1 cellular context compared by ENCODE assay signal in the genomic region with DNA sequence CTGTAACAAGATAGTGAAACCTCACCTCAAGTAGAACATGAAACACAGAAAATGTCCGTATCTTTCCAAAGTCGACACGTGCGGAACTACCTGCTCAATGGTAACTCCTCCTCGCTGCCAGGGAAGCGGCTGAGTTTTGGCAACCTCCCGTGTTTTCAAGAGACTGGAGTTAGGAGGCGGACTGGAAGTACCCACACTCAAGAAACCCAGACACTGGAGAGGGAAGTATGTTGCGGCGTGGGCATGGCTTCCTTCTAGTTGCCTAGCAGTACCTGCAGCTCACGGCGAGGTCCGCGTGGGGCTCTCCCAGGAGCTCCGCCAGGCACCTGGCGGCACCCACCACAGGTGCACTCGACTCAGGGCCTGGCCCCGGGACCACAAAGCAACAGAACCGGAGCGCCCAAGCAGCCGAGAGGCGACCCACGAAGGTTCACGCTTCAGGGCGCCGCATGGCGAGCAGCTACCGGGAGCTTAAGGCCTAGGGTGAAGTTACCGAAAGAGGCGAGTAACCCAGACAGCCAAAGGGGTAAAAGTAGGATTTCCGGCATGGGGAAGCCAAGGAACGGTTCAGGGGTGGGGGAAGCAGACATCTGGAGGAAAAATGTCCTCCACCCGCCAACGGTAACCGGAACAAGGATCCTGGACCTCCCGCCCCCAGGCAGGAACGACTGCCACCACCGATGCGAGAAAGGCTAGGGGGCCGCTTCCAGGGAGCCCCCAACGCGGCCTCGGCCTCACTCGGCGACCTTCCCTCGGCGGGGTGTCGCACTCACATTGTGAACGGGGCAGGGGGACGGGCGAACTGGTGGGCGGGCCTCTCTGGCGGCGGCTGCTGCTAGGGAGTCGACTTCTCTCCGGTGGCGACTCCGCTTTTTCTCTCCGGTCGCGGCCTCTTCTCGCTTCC.
A peak's percentile ranks its signal among the peaks of the same experiment; 100 is the strongest.
TF ChIP-seq lines count a peak whose summit lies in the region.

No MANE protein-coding gene starts in this region.

TF ChIP-seq in HEK293, 187 proteins besides CTCF, POLR2A, EP300 and RAD21 (continued from another document and continues in another):
- TF ChIP-seq, protein P1, sequence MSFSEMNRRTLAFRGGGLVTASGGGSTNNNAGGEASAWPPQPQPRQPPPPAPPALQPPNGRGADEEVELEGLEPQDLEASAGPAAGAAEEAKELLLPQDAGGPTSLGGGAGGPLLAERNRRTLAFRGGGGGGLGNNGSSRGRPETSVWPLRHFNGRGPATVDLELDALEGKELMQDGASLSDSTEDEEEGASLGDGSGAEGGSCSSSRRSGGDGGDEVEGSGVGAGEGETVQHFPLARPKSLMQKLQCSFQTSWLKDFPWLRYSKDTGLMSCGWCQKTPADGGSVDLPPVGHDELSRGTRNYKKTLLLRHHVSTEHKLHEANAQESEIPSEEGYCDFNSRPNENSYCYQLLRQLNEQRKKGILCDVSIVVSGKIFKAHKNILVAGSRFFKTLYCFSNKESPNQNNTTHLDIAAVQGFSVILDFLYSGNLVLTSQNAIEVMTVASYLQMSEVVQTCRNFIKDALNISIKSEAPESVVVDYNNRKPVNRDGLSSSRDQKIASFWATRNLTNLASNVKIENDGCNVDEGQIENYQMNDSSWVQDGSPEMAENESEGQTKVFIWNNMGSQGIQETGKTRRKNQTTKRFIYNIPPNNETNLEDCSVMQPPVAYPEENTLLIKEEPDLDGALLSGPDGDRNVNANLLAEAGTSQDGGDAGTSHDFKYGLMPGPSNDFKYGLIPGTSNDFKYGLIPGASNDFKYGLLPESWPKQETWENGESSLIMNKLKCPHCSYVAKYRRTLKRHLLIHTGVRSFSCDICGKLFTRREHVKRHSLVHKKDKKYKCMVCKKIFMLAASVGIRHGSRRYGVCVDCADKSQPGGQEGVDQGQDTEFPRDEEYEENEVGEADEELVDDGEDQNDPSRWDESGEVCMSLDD (tag by site-specific recombination; IDR thresholded peaks at IDR 0.05): peak; percentile 77; the same call in 1 of the 2 replicates
- TF ChIP-seq ZNF350 (tag by site-specific recombination; IDR thresholded peaks at IDR 0.05): no peak
- no peak for TF ChIP-seq ZBTB20 (tag by site-specific recombination; IDR thresholded peaks at IDR 0.05)
- TF ChIP-seq GLI4 (tag by site-specific recombination; IDR thresholded peaks at IDR 0.05): no peak; the same call in 1 of the 2 replicates
- TF ChIP-seq, protein P2, sequence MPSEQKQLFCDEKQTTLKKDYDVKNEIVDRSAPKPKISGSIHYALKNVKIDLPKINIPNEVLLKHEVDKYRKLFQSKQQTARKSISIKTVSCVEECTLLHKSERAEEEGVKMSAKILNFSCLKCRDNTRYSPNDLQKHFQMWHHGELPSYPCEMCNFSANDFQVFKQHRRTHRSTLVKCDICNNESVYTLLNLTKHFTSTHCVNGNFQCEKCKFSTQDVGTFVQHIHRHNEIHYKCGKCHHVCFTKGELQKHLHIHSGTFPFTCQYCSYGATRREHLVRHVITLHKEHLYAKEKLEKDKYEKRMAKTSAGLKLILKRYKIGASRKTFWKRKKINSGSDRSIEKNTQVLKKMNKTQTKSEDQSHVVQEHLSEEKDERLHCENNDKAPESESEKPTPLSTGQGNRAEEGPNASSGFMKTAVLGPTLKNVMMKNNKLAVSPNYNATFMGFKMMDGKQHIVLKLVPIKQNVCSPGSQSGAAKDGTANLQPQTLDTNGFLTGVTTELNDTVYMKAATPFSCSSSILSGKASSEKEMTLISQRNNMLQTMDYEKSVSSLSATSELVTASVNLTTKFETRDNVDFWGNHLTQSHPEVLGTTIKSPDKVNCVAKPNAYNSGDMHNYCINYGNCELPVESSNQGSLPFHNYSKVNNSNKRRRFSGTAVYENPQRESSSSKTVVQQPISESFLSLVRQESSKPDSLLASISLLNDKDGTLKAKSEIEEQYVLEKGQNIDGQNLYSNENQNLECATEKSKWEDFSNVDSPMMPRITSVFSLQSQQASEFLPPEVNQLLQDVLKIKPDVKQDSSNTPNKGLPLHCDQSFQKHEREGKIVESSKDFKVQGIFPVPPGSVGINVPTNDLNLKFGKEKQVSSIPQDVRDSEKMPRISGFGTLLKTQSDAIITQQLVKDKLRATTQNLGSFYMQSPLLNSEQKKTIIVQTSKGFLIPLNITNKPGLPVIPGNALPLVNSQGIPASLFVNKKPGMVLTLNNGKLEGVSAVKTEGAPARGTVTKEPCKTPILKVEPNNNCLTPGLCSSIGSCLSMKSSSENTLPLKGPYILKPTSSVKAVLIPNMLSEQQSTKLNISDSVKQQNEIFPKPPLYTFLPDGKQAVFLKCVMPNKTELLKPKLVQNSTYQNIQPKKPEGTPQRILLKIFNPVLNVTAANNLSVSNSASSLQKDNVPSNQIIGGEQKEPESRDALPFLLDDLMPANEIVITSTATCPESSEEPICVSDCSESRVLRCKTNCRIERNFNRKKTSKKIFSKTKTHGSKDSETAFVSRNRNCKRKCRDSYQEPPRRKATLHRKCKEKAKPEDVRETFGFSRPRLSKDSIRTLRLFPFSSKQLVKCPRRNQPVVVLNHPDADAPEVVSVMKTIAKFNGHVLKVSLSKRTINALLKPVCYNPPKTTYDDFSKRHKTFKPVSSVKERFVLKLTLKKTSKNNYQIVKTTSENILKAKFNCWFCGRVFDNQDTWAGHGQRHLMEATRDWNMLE (tag by site-specific recombination; conservative IDR thresholded peaks at IDR 0.05; ENCODE audit: low read depth): no peak
- TF ChIP-seq ZNF48 (tag by site-specific recombination; IDR thresholded peaks at IDR 0.05): no peak
- peak; percentile 17 for TF ChIP-seq KLF16 (tag by site-specific recombination; IDR thresholded peaks at IDR 0.05)
- TF ChIP-seq ZNF157 (tag by site-specific recombination; IDR thresholded peaks at IDR 0.05): no peak
- no peak for TF ChIP-seq ZNF670 (tag by site-specific recombination; IDR thresholded peaks at IDR 0.05; ENCODE audit: low read depth)
- TF ChIP-seq ZNF791 (tag by site-specific recombination; IDR thresholded peaks at IDR 0.05): no peak
- TF ChIP-seq ZBTB48 (tag by site-specific recombination; IDR thresholded peaks at IDR 0.05): peak; percentile 71
- peak; percentile 98 for TF ChIP-seq GLIS2 (tag by site-specific recombination; IDR thresholded peaks at IDR 0.05)
- TF ChIP-seq, protein P3, sequence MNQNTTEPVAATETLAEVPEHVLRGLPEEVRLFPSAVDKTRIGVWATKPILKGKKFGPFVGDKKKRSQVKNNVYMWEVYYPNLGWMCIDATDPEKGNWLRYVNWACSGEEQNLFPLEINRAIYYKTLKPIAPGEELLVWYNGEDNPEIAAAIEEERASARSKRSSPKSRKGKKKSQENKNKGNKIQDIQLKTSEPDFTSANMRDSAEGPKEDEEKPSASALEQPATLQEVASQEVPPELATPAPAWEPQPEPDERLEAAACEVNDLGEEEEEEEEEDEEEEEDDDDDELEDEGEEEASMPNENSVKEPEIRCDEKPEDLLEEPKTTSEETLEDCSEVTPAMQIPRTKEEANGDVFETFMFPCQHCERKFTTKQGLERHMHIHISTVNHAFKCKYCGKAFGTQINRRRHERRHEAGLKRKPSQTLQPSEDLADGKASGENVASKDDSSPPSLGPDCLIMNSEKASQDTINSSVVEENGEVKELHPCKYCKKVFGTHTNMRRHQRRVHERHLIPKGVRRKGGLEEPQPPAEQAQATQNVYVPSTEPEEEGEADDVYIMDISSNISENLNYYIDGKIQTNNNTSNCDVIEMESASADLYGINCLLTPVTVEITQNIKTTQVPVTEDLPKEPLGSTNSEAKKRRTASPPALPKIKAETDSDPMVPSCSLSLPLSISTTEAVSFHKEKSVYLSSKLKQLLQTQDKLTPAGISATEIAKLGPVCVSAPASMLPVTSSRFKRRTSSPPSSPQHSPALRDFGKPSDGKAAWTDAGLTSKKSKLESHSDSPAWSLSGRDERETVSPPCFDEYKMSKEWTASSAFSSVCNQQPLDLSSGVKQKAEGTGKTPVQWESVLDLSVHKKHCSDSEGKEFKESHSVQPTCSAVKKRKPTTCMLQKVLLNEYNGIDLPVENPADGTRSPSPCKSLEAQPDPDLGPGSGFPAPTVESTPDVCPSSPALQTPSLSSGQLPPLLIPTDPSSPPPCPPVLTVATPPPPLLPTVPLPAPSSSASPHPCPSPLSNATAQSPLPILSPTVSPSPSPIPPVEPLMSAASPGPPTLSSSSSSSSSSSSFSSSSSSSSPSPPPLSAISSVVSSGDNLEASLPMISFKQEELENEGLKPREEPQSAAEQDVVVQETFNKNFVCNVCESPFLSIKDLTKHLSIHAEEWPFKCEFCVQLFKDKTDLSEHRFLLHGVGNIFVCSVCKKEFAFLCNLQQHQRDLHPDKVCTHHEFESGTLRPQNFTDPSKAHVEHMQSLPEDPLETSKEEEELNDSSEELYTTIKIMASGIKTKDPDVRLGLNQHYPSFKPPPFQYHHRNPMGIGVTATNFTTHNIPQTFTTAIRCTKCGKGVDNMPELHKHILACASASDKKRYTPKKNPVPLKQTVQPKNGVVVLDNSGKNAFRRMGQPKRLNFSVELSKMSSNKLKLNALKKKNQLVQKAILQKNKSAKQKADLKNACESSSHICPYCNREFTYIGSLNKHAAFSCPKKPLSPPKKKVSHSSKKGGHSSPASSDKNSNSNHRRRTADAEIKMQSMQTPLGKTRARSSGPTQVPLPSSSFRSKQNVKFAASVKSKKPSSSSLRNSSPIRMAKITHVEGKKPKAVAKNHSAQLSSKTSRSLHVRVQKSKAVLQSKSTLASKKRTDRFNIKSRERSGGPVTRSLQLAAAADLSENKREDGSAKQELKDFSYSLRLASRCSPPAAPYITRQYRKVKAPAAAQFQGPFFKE (tag by site-specific recombination; IDR thresholded peaks at IDR 0.05; ENCODE audit: borderline replicate concordance): no peak
- no peak for TF ChIP-seq SALL2 (tag by site-specific recombination; IDR thresholded peaks at IDR 0.05; ENCODE audit: borderline replicate concordance)
- no peak for TF ChIP-seq ZNF16 (tag by site-specific recombination; IDR thresholded peaks at IDR 0.05; ENCODE audit: low read depth)
- TF ChIP-seq ZBTB17 (tag by site-specific recombination; IDR thresholded peaks at IDR 0.05): no peak; the same call in 1 of the 2 replicates
- TF ChIP-seq SP3 (tag by site-specific recombination; IDR thresholded peaks at IDR 0.05): no peak
- TF ChIP-seq, protein P4, sequence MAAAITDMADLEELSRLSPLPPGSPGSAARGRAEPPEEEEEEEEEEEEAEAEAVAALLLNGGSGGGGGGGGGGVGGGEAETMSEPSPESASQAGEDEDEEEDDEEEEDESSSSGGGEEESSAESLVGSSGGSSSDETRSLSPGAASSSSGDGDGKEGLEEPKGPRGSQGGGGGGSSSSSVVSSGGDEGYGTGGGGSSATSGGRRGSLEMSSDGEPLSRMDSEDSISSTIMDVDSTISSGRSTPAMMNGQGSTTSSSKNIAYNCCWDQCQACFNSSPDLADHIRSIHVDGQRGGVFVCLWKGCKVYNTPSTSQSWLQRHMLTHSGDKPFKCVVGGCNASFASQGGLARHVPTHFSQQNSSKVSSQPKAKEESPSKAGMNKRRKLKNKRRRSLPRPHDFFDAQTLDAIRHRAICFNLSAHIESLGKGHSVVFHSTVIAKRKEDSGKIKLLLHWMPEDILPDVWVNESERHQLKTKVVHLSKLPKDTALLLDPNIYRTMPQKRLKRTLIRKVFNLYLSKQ (tag by site-specific recombination; IDR thresholded peaks at IDR 0.05; ENCODE audit: borderline replicate concordance): no peak
- no peak for TF ChIP-seq ZNF10 (tag by site-specific recombination; IDR thresholded peaks at IDR 0.05)
- no peak for TF ChIP-seq ZNF138 (tag by site-specific recombination; IDR thresholded peaks at IDR 0.05; ENCODE audit: borderline replicate concordance)
- TF ChIP-seq ZNF654 (tag by site-specific recombination; IDR thresholded peaks at IDR 0.05; ENCODE audit: low read depth): no peak
- TF ChIP-seq ZNF629 (tag by site-specific recombination; IDR thresholded peaks at IDR 0.05): no peak
- TF ChIP-seq ZNF76 (tag by site-specific recombination; IDR thresholded peaks at IDR 0.05; ENCODE audit: borderline replicate concordance, low read depth): no peak
- TF ChIP-seq ZNF558 (tag by site-specific recombination; IDR thresholded peaks at IDR 0.05): no peak
- TF ChIP-seq, protein P5, sequence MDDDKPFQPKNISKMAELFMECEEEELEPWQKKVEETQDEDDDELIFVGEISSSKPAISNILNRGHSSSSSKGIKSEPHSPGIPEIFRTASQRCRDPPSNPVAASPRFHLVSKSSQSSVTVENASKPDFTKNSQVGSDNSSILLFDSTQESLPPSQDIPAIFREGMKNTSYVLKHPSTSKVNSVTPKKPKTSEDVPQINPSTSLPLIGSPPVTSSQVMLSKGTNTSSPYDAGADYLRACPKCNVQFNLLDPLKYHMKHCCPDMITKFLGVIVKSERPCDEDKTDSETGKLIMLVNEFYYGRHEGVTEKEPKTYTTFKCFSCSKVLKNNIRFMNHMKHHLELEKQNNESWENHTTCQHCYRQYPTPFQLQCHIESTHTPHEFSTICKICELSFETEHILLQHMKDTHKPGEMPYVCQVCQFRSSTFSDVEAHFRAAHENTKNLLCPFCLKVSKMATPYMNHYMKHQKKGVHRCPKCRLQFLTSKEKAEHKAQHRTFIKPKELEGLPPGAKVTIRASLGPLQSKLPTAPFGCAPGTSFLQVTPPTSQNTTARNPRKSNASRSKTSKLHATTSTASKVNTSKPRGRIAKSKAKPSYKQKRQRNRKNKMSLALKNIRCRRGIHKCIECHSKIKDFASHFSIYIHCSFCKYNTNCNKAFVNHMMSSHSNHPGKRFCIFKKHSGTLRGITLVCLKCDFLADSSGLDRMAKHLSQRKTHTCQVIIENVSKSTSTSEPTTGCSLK (tag by site-specific recombination; IDR thresholded peaks at IDR 0.05): no peak
- TF ChIP-seq, protein P6, sequence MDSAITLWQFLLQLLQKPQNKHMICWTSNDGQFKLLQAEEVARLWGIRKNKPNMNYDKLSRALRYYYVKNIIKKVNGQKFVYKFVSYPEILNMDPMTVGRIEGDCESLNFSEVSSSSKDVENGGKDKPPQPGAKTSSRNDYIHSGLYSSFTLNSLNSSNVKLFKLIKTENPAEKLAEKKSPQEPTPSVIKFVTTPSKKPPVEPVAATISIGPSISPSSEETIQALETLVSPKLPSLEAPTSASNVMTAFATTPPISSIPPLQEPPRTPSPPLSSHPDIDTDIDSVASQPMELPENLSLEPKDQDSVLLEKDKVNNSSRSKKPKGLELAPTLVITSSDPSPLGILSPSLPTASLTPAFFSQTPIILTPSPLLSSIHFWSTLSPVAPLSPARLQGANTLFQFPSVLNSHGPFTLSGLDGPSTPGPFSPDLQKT (IDR thresholded peaks at IDR 0.05; ENCODE audit: borderline replicate concordance, low read depth, low read length): no peak
- TF ChIP-seq ZNF501 (tag by site-specific recombination; IDR thresholded peaks at IDR 0.05): 0 out of 2 replicates have a peak, but pooled peaks have one; percentile 25
- no peak for TF ChIP-seq HOXD13 (CRISPR knock-in tag; IDR thresholded peaks at IDR 0.05; ENCODE audit: borderline replicate concordance)
- TF ChIP-seq ZNF335 (tag by site-specific recombination; conservative IDR thresholded peaks at IDR 0.05): peak; percentile 86
- TF ChIP-seq ZNF776 (tag by site-specific recombination; IDR thresholded peaks at IDR 0.05; ENCODE audit: borderline replicate concordance): no peak
- no peak for TF ChIP-seq HOXA7 (CRISPR knock-in tag; IDR thresholded peaks at IDR 0.05; ENCODE audit: borderline replicate concordance)
